In the genomic region with DNA sequence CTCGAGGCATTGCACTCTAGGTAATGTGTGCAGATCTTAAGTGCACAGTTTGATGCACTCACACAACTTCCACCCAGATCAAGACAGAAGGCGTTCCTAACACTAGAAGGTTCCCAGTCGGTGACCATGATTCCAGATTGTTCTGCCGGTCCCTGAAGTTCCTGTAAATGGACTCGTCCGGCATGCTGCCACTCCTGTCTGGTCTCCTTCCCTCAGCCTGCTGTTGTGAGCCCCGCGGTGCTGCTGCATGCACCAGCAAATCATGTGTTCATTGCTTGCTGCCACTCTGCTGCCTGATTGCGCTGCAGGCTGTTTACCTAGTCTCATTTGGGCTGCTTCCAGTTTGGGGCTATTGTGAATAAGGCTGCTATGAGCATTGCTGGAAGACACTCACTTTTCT, we compare ENCODE assay signal across 1 cellular context.
A peak's percentile ranks its signal among the peaks of the same experiment; 100 is the strongest.
TF ChIP-seq lines count a peak whose summit lies in the region.

No MANE protein-coding gene starts in this region.

TF ChIP-seq in HepG2, 621 proteins besides CTCF, POLR2A, EP300 and RAD21 (continued from another document):
- peak; percentile 24; the same call in 1 of the 2 replicates for TF ChIP-seq ZFX (CRISPR knock-in tag; IDR thresholded peaks at IDR 0.05; ENCODE audit: low read depth)
- TF ChIP-seq ZNF607 (CRISPR knock-in tag; IDR thresholded peaks at IDR 0.05; ENCODE audit: borderline replicate concordance), result no peak
- TF ChIP-seq NFIC (IDR thresholded peaks at IDR 0.05; ENCODE audit: low read length), result no peak
- TF ChIP-seq TCF12 (IDR thresholded peaks at IDR 0.05), result no peak
- no peak for TF ChIP-seq TCF12 (CRISPR knock-in tag; IDR thresholded peaks at IDR 0.05)
- TF ChIP-seq, protein P1, sequence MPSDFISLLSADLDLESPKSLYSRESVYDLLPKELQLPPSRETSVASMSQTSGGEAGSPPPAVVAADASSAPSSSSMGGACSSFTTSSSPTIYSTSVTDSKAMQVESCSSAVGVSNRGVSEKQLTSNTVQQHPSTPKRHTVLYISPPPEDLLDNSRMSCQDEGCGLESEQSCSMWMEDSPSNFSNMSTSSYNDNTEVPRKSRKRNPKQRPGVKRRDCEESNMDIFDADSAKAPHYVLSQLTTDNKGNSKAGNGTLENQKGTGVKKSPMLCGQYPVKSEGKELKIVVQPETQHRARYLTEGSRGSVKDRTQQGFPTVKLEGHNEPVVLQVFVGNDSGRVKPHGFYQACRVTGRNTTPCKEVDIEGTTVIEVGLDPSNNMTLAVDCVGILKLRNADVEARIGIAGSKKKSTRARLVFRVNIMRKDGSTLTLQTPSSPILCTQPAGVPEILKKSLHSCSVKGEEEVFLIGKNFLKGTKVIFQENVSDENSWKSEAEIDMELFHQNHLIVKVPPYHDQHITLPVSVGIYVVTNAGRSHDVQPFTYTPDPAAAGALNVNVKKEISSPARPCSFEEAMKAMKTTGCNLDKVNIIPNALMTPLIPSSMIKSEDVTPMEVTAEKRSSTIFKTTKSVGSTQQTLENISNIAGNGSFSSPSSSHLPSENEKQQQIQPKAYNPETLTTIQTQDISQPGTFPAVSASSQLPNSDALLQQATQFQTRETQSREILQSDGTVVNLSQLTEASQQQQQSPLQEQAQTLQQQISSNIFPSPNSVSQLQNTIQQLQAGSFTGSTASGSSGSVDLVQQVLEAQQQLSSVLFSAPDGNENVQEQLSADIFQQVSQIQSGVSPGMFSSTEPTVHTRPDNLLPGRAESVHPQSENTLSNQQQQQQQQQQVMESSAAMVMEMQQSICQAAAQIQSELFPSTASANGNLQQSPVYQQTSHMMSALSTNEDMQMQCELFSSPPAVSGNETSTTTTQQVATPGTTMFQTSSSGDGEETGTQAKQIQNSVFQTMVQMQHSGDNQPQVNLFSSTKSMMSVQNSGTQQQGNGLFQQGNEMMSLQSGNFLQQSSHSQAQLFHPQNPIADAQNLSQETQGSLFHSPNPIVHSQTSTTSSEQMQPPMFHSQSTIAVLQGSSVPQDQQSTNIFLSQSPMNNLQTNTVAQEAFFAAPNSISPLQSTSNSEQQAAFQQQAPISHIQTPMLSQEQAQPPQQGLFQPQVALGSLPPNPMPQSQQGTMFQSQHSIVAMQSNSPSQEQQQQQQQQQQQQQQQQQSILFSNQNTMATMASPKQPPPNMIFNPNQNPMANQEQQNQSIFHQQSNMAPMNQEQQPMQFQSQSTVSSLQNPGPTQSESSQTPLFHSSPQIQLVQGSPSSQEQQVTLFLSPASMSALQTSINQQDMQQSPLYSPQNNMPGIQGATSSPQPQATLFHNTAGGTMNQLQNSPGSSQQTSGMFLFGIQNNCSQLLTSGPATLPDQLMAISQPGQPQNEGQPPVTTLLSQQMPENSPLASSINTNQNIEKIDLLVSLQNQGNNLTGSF (CRISPR knock-in tag; IDR thresholded peaks at IDR 0.05), result 0 out of 2 replicates have a peak, but pooled peaks have one; percentile 39
- TF ChIP-seq, protein P2, sequence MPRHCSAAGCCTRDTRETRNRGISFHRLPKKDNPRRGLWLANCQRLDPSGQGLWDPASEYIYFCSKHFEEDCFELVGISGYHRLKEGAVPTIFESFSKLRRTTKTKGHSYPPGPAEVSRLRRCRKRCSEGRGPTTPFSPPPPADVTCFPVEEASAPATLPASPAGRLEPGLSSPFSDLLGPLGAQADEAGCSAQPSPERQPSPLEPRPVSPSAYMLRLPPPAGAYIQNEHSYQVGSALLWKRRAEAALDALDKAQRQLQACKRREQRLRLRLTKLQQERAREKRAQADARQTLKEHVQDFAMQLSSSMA (CRISPR knock-in tag; IDR thresholded peaks at IDR 0.05), result peak; percentile 42; the same call in 1 of the 2 replicates
- TF ChIP-seq, protein P3, sequence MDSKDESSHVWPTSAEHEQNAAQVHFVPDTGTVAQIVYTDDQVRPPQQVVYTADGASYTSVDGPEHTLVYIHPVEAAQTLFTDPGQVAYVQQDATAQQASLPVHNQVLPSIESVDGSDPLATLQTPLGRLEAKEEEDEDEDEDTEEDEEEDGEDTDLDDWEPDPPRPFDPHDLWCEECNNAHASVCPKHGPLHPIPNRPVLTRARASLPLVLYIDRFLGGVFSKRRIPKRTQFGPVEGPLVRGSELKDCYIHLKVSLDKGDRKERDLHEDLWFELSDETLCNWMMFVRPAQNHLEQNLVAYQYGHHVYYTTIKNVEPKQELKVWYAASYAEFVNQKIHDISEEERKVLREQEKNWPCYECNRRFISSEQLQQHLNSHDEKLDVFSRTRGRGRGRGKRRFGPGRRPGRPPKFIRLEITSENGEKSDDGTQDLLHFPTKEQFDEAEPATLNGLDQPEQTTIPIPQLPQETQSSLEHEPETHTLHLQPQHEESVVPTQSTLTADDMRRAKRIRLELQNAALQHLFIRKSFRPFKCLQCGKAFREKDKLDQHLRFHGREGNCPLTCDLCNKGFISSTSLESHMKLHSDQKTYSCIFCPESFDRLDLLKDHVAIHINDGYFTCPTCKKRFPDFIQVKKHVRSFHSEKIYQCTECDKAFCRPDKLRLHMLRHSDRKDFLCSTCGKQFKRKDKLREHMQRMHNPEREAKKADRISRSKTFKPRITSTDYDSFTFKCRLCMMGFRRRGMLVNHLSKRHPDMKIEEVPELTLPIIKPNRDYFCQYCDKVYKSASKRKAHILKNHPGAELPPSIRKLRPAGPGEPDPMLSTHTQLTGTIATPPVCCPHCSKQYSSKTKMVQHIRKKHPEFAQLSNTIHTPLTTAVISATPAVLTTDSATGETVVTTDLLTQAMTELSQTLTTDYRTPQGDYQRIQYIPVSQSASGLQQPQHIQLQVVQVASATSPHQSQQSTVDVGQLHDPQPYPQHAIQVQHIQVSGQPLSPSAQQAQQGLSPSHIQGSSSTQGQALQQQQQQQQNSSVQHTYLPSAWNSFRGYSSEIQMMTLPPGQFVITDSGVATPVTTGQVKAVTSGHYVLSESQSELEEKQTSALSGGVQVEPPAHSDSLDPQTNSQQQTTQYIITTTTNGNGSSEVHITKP (CRISPR knock-in tag; IDR thresholded peaks at IDR 0.05; ENCODE audit: low read depth), result peak; percentile 95
- no peak for TF ChIP-seq KLF16 (CRISPR knock-in tag; IDR thresholded peaks at IDR 0.05)
